8 cellular contexts compared by ENCODE assay signal in the genomic region with DNA sequence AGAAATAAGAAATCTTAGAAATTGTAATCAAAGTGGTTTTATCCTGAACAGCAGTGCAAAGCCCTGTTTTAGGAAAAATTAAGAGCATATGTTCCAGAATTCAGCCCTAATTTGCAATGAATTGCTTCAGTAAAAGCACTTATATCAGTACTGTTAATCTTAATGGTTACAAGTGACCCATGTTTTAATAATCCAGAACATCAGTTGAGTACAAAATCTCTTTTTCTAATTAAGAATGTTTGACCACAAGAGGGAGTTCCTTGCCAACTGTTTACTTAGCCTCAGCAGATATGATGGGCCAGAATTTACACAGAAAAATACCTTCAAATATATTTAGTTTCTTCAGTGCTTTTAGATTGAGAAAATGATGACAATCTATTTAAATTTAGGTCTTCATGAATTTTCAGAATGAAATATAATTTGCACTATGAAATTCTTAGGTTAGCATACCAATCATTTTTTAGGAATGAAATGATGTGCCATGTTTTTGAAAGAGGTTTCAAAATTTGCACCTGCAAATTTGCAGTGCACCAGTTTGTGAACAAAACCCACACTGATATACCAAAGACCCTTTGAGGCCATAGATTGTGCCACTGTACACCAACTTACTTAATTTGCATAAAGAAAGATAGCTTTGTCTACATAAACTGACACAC.
DNase-seq lines count a peak whose midpoint lies in the region; ATAC-seq and TF ChIP-seq lines count a peak whose summit lies in the region.

No MANE protein-coding gene starts in this region.

- no peak overlapping the region for H3K4me3 ChIP-seq in endodermal cell (ENCODE audit: low read length)
- no peak overlapping the region for H3K4me3 ChIP-seq in prostate gland

- H3K27ac ChIP-seq in endodermal cell (ENCODE audit: low read depth, low read length) (no peak overlapping the region), prostate gland (no peak overlapping the region)

- no peaks in the 10 kb centered on the region for H3K36me3 ChIP-seq in endodermal cell (ENCODE audit: control insufficient read depth, insufficient read depth, low read length)
- no peaks in the 10 kb centered on the region for H3K36me3 ChIP-seq in prostate gland

- no peaks in the 10 kb centered on the region for H3K9me3 Mint-ChIP-seq in endodermal cell

- H3K27me3 Mint-ChIP-seq in endodermal cell (ENCODE audit: insufficient read depth) = no peaks in the 10 kb centered on the region

- no peak overlapping the region for H3K4me3 Mint-ChIP-seq in endodermal cell

- H3K36me3 Mint-ChIP-seq in endodermal cell (ENCODE audit: low read depth) = no peaks in the 10 kb centered on the region

- intact Hi-C loops in prostate gland (cut with DNase I) = loop anchor here (10.0 kb wide), 1 partner anchor 1285 kb away; no protein-coding TSS in a partner anchor

- H3K4me1 Mint-ChIP-seq in endodermal cell = no peaks in the 10 kb centered on the region

- no peaks in the 10 kb centered on the region for H3K27me3 ChIP-seq in endodermal cell (ENCODE audit: control insufficient read depth, insufficient read depth, low read length, poor library complexity, severe bottlenecking)
- no peaks in the 10 kb centered on the region for H3K27me3 ChIP-seq in prostate gland (replicated peaks; ENCODE audit: insufficient read depth)

- no peak overlapping the region for H3K9ac ChIP-seq in endodermal cell (ENCODE audit: extremely low read depth, low read length, poor library complexity, severe bottlenecking)

- TF ChIP-seq CTCF in GM13976 (IDR thresholded peaks at IDR 0.05; ENCODE audit: borderline replicate concordance, control extremely low read depth, extremely low read depth, insufficient read depth, missing control alignments) (peak; percentile 21), endodermal cell (conservative IDR thresholded peaks at IDR 0.05) (peak; percentile 79), prostate gland (IDR thresholded peaks at IDR 0.05) (peak in 3 of 4 experiments; percentile 23 to 56 (median 50))

- no peak for ATAC-seq in HG02852 (IDR thresholded peaks at IDR 0.05; ENCODE audit: unreplicated experiment)
- ATAC-seq in GM18517 (IDR thresholded peaks at IDR 0.05; ENCODE audit: unreplicated experiment) = no peak

- H3K4me1 ChIP-seq in endodermal cell (ENCODE audit: control insufficient read depth, insufficient read depth, low read length) (no peaks in the 10 kb centered on the region), prostate gland (replicated peaks) (no peaks in the 10 kb centered on the region)

- H3K27ac Mint-ChIP-seq in endodermal cell = no peak overlapping the region

- H3K9me3 ChIP-seq in endodermal cell (ENCODE audit: control insufficient read depth, low read length) (no peaks in the 10 kb centered on the region), prostate gland (no peaks in the 10 kb centered on the region)

- in situ Hi-C loops in GM13976 (cut with MboI; ENCODE audit: low sequenced_read_pairs, unreplicated experiment) = no loop called here

- no peak for TF ChIP-seq POLR2A in prostate gland (IDR thresholded peaks at IDR 0.05)

- DNase-seq in A172 (ENCODE audit: low spot score) (peak; percentile 40), GM13976 (ENCODE audit: low spot score) (peak; percentile 11), NCI-H345 (lab: John Stamatoyannopoulos, UW) (peak; percentile 29), endodermal cell (no peak), prostate gland (ENCODE audit: low spot score) (no peak)
- no peak for DNase-seq in stimulated activated naive CD4-positive, alpha-beta T cell treated with Interleukin-2 at 50 U/mL for 16 hours (lab: John Stamatoyannopoulos, UW)

Comparison
In these comparisons a context has a peak if more than half of its experiments do, and no peak if none do; other contexts are left out.
1. DNase-seq: peak in A172 (single experiment), GM13976 (single experiment) and NCI-H345 (single experiment); none in endodermal cell (single experiment), prostate gland (single experiment) and stimulated activated naive CD4-positive, alpha-beta T cell treated with Interleukin-2 at 50 U/mL for 16 hours (single experiment).
2. CTCF ChIP-seq: peak in every context shown above with its lines; median percentile 79 in endodermal cell; 50 in prostate gland; 21 in GM13976.